In genomic region chr7:25876092-25876491, GRCh38 we compare ENCODE assay signal across 7 cellular contexts.
"Had no signal": no experiment of that assay in that cellular context is flagged by ENCODE, and none has a peak within 500 bp of the region (broad histone marks: within the 10 kb centered on the region; RNA-seq: fewer than 3 reads in every experiment).

No MANE protein-coding gene starts in this region.

- DNase-seq: IMR-90, Karpas-422, KBM-7, KG1 had no signal

- H3K4me2 ChIP-seq: KMS-11 had no signal

- H3K27ac ChIP-seq: HL-60, KMS-11 had no signal

- H3K9ac ChIP-seq: KMS-11 had no signal

- FAIRE-seq: HTR-8/SVneo had no signal
